ENCODE assay signal across 8 cellular contexts in the genomic region with DNA sequence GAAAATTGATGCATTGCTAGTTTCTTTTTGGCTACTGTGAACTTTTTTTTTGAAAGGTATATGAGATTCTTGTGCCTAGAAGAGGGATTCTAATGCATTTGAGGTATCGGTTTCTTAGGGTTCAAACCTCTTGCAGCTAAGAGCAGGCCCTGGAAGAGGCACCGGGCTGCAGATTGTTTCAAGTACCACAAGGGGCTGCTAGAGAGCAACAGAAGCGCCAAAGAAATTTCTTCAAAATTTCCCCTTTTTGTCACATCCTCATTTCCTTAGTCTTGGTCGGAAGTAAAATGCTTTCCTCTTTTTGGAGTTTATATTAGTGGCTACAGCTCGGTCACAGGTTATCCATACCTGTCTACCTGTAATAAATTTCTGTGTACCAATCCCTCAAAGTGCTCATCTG.
DNase-seq lines count a peak whose midpoint lies in the region; ATAC-seq and TF ChIP-seq lines count a peak whose summit lies in the region.

No MANE protein-coding gene starts in this region.

- H3K4me1 Mint-ChIP-seq in osteocyte (ENCODE audit: unreplicated experiment): peaks cover 2% of the 10 kb centered on the region

- no peaks in the 10 kb centered on the region for H3K9me3 ChIP-seq in HEK293 (ENCODE audit: control insufficient read depth, insufficient read depth, low read depth, low read length)

- H3K4me3 ChIP-seq in HEK293 (ENCODE audit: low read depth, low read length) (no peak overlapping the region), epithelial cell of esophagus (ENCODE audit: low read length) (no peak overlapping the region)

- no peaks in the 10 kb centered on the region for H3K9me3 Mint-ChIP-seq in osteocyte (ENCODE audit: unreplicated experiment)

- H3K27ac Mint-ChIP-seq in osteocyte (ENCODE audit: unreplicated experiment): no peak overlapping the region

- H3K27ac ChIP-seq in HEK293 (ENCODE audit: extremely low read depth, low read depth, low read length): no peak overlapping the region

- no peaks in the 10 kb centered on the region for H3K4me1 ChIP-seq in HEK293 (ENCODE audit: control insufficient read depth, insufficient read depth, low read length)

- peak; percentile 30 for DNase-seq in NCI-H82 (lab: John Stamatoyannopoulos, UW)
- no peak for DNase-seq in NCI-H82 treated with DMSO at 0.1 percent for 48 hours (lab: John Stamatoyannopoulos, UW; ENCODE audit: unreplicated experiment)
- DNase-seq in RKO (ENCODE audit: low spot score): peak; percentile 64
- DNase-seq in epithelial cell of esophagus (ENCODE audit: low read depth): peak; percentile 63
- no peak for DNase-seq in osteocyte (ENCODE audit: extremely low spot score, unreplicated experiment)
- DNase-seq in DMS79 treated with DMSO at 0.1 percent for 48 hours (lab: John Stamatoyannopoulos, UW): no peak

- CTCF ChIA-PET in HEK293 (lab: Yijun Ruan, JAX): interaction anchor here (0.6 to 3.7 kb wide), 15 partner anchors 10 to 1242 kb away, joined by 3 to 15 read pairs (median 3); no protein-coding TSS in a partner anchor

- H3K36me3 Mint-ChIP-seq in osteocyte (ENCODE audit: unreplicated experiment): no peaks in the 10 kb centered on the region

- ATAC-seq in HG02623 (IDR thresholded peaks at IDR 0.05; ENCODE audit: unreplicated experiment): no peak

- POLR2A ChIA-PET in HEK293 (lab: Yijun Ruan, JAX): no interaction called here

- no peaks in the 10 kb centered on the region for H3K36me3 ChIP-seq in HEK293 (ENCODE audit: control insufficient read depth in 2 of 2, insufficient read depth in 1 of 2, low read length in 2 of 2)

- TF ChIP-seq CTCF in HEK293 (tag by site-specific recombination; IDR thresholded peaks at IDR 0.05) (no peak), epithelial cell of esophagus (IDR thresholded peaks at IDR 0.05; ENCODE audit: insufficient read depth, low read depth, low read length, missing control alignments) (peak; percentile 87), osteocyte (IDR thresholded peaks at IDR 0.05) (peak; percentile 88)

- H3K27me3 Mint-ChIP-seq in osteocyte (ENCODE audit: unreplicated experiment): no peaks in the 10 kb centered on the region

- H3K4me3 Mint-ChIP-seq in osteocyte (ENCODE audit: unreplicated experiment): no peak overlapping the region

TF ChIP-seq in HEK293, 187 proteins besides CTCF, POLR2A, EP300 and RAD21:
- TF ChIP-seq ZNF654 (tag by site-specific recombination; IDR thresholded peaks at IDR 0.05; ENCODE audit: low read depth): peak; percentile 46
- no peak for TF ChIP-seq ZNF324 (tag by site-specific recombination; IDR thresholded peaks at IDR 0.05)

Comparison
In these comparisons a context has a peak if more than half of its experiments do, and no peak if none do; other contexts are left out.
1. DNase-seq: peak in NCI-H82 (single experiment), RKO (single experiment) and epithelial cell of esophagus (single experiment); none in NCI-H82 treated with DMSO at 0.1 percent for 48 hours (single experiment), osteocyte (single experiment) and DMS79 treated with DMSO at 0.1 percent for 48 hours (single experiment).